ENCODE assay signal across 1 cellular context in genomic region chr14:23529016-23529740, GRCh38.
TF ChIP-seq lines count a peak whose summit lies in the region.

No MANE protein-coding gene starts in this region.

TF ChIP-seq in WTC11, 78 proteins besides CTCF, POLR2A, EP300 and RAD21 (continued from another document):
- TF ChIP-seq, protein P1, sequence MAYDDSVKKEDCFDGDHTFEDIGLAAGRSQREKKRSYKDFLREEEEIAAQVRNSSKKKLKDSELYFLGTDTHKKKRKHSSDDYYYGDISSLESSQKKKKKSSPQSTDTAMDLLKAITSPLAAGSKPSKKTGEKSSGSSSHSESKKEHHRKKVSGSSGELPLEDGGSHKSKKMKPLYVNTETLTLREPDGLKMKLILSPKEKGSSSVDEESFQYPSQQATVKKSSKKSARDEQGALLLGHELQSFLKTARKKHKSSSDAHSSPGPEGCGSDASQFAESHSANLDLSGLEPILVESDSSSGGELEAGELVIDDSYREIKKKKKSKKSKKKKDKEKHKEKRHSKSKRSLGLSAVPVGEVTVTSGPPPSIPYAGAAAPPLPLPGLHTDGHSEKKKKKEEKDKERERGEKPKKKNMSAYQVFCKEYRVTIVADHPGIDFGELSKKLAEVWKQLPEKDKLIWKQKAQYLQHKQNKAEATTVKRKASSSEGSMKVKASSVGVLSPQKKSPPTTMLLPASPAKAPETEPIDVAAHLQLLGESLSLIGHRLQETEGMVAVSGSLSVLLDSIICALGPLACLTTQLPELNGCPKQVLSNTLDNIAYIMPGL (CRISPR knock-in tag; IDR thresholded peaks at IDR 0.05), result no peak
- no peak for TF ChIP-seq STAT6 (CRISPR knock-in tag; conservative IDR thresholded peaks at IDR 0.05; ENCODE audit: low read depth)
- TF ChIP-seq TEAD4 (CRISPR knock-in tag; IDR thresholded peaks at IDR 0.05), result no peak
- no peak for TF ChIP-seq ZNF138 (CRISPR knock-in tag; conservative IDR thresholded peaks at IDR 0.05)
